ENCODE assay signal across 1 cellular context in genomic region chr14:64880382-64881121, GRCh38.
TF ChIP-seq lines count a peak whose summit lies in the region.

No MANE protein-coding gene starts in this region.

TF ChIP-seq in SK-N-SH, 30 proteins besides CTCF, POLR2A, EP300 and RAD21 (continued from another document):
- TF ChIP-seq NFIC (IDR thresholded peaks at IDR 0.05; ENCODE audit: borderline replicate concordance) = no peak
- TF ChIP-seq MEF2A (IDR thresholded peaks at IDR 0.05; ENCODE audit: borderline replicate concordance, low read depth) = no peak
- no peak for TF ChIP-seq GABPA (IDR thresholded peaks at IDR 0.05; ENCODE audit: low read depth)
- TF ChIP-seq EZH2phosphoT487 (IDR thresholded peaks at IDR 0.05; ENCODE audit: borderline replicate concordance, low read depth) = no peak
